Comparison of ENCODE assay signal across 8 cellular contexts in genomic region chr15:88638626-88639372, GRCh38. TPM values are rescaled to one million over a fixed set of nuclear protein-coding genes. Genes with fewer than 3 reads are reported as not detected.
DNase-seq lines count a peak whose midpoint lies in the region; ATAC-seq and TF ChIP-seq lines count a peak whose summit lies in the region.

ISG20 (plus strand) TSS chr15:88639016; CDS start chr15:88639367, 351 bp downstream.

- WGBS in neuronal stem cell (ENCODE audit: extremely low coverage in 2 of 2, insufficient read length in 2 of 2, insufficient replicate concordance in 1 of 2), 2 donors, result no CpG with 5 or more reads among the region's 27 CpGs

- H3K4me1 ChIP-seq in foreskin keratinocyte (peaks cover 12% of the 10 kb centered on the region), neuronal stem cell (ENCODE audit: control insufficient read depth in 2 of 2, insufficient read depth in 1 of 2, low read depth in 1 of 2, low read length in 2 of 2) (peaks cover 0 to 14% of the 10 kb centered on the region in 2 donors), subcutaneous abdominal adipose tissue (ENCODE audit: control insufficient read depth in 5 of 5, insufficient read depth in 5 of 5, low read length in 5 of 5) (peaks cover 5 to 32% (median 21%) of the 10 kb centered on the region in 5 donors)

- no peak within 1 kb of the TSS for H3K4ac ChIP-seq in neuronal stem cell (ENCODE audit: low read length)

- H4K91ac ChIP-seq in neuronal stem cell (ENCODE audit: low read depth, low read length, poor library complexity), result no peak within 1 kb of the TSS

- H3K9ac ChIP-seq in neuronal stem cell (ENCODE audit: low read depth, low read length, poor library complexity), result peak within 1 kb of the TSS; percentile 24
- H3K9ac ChIP-seq in subcutaneous abdominal adipose tissue (ENCODE audit: low read length in 5 of 5), result peak within 1 kb of the TSS; percentile 44 to 76 (median 60)

- TF ChIP-seq CTCF in foreskin keratinocyte (conservative IDR thresholded peaks at IDR 0.05), result peak; percentile 87

- H3K79me1 ChIP-seq in neuronal stem cell (ENCODE audit: low read depth, low read length), result no peaks in the 10 kb centered on the region

- H3K9me3 ChIP-seq in KOPT-K1 (ENCODE audit: insufficient read depth, low read length, poor library complexity, severe bottlenecking) (no peaks in the 10 kb centered on the region), neuronal stem cell (replicated peaks in 1 of 2; ENCODE audit: control insufficient read depth in 2 of 2, insufficient read depth in 1 of 2, low read depth in 1 of 2, low read length in 2 of 2) (no peaks in the 10 kb centered on the region), subcutaneous abdominal adipose tissue (ENCODE audit: control insufficient read depth in 5 of 5, low read length in 5 of 5) (no peaks in the 10 kb centered on the region)

- H3K14ac ChIP-seq in neuronal stem cell (ENCODE audit: low read length), result peak within 1 kb of the TSS; percentile 67

- ATAC-seq in GM21825 (IDR thresholded peaks at IDR 0.05; ENCODE audit: unreplicated experiment) (peak; percentile 63), foreskin keratinocyte (peak; percentile 97)

- H3K23ac ChIP-seq in neuronal stem cell (ENCODE audit: low read depth, low read length, poor library complexity), result peak within 1 kb of the TSS; percentile 75

- peak; percentile 96 for DNase-seq in ELF-1 (ENCODE audit: low read depth, low spot score)
- peak; percentile 95 for DNase-seq in SIG-M5 treated with dmso at 0.1 percent for 504 hours (lab: John Stamatoyannopoulos, UW; ENCODE audit: unreplicated experiment)
- peak; percentile 95 for DNase-seq in activated gamma-delta T cell treated with Interleukin-2 at 50 U/mL for 16 hours
- DNase-seq in foreskin keratinocyte, result peak; percentile 97 to 98
- peak; percentile 49 for DNase-seq in neuronal stem cell (ENCODE audit: low spot score)

- H4K8ac ChIP-seq in neuronal stem cell (ENCODE audit: low read depth, low read length), result peak within 1 kb of the TSS; percentile 92

- peak within 1 kb of the TSS; percentile 91 for H3K18ac ChIP-seq in neuronal stem cell (ENCODE audit: low read length)

- peaks cover 19% of the 10 kb centered on the region for H3K36me3 ChIP-seq in KOPT-K1 (ENCODE audit: insufficient read depth, low read length)
- peaks cover 6 to 23% of the 10 kb centered on the region in 2 donors for H3K36me3 ChIP-seq in neuronal stem cell (replicated peaks in 1 of 2; ENCODE audit: control insufficient read depth in 2 of 2, insufficient read depth in 2 of 2, low read length in 2 of 2)
- peaks cover 0 to 4% (median 0%) of the 10 kb centered on the region in 5 donors for H3K36me3 ChIP-seq in subcutaneous abdominal adipose tissue (ENCODE audit: control insufficient read depth in 5 of 5, insufficient read depth in 5 of 5, low read length in 5 of 5)

- H3K27me3 ChIP-seq in foreskin keratinocyte (no peaks in the 10 kb centered on the region), neuronal stem cell (ENCODE audit: control insufficient read depth in 3 of 3, insufficient read depth in 3 of 3, low read depth in 1 of 3, low read length in 3 of 3) (no peaks in the 10 kb centered on the region), subcutaneous abdominal adipose tissue (ENCODE audit: control insufficient read depth in 5 of 5, insufficient read depth in 4 of 5, low read length in 5 of 5) (peaks cover 0 to 4% (median 0%) of the 10 kb centered on the region in 5 donors)

- H3K4me2 ChIP-seq in neuronal stem cell (ENCODE audit: insufficient read depth, low read length, poor library complexity, severe bottlenecking), result no peak within 1 kb of the TSS

- no peak within 1 kb of the TSS for H2BK12ac ChIP-seq in neuronal stem cell (ENCODE audit: low read length)

- H3K4me3 ChIP-seq in neuronal stem cell (ENCODE audit: low read length in 2 of 2) (no peak within 1 kb of the TSS), subcutaneous abdominal adipose tissue (ENCODE audit: low read depth in 1 of 5, low read length in 5 of 5) (peak within 1 kb of the TSS; percentile 39 to 71 (median 69))

- H3K27ac ChIP-seq in KOPT-K1 (ENCODE audit: low read depth, low read length, poor library complexity, severe bottlenecking) (peak within 1 kb of the TSS; percentile 68), foreskin keratinocyte (peak within 1 kb of the TSS; percentile 99), neuronal stem cell (replicated peaks; ENCODE audit: low read length) (peak within 1 kb of the TSS; percentile 0), subcutaneous abdominal adipose tissue (ENCODE audit: low read depth, low read length) (peak within 1 kb of the TSS; percentile 87)

- peak within 1 kb of the TSS; percentile 82 for H2AK5ac ChIP-seq in neuronal stem cell (ENCODE audit: low read depth, low read length)

- peak within 1 kb of the TSS; percentile 82 for H2AFZ ChIP-seq in neuronal stem cell (ENCODE audit: low read length)

- peak within 1 kb of the TSS; percentile 15 for H2BK15ac ChIP-seq in neuronal stem cell (ENCODE audit: low read length)

- H2BK120ac ChIP-seq in neuronal stem cell (ENCODE audit: low read depth, low read length), result peak within 1 kb of the TSS; percentile 78

- no peak within 1 kb of the TSS for H2BK5ac ChIP-seq in neuronal stem cell (ENCODE audit: low read length)

RNA-seq across cellular contexts. Expression of gene ISG20, which starts in this region (rescaled TPM):
- 8.3 and 15.2 TPM in 2 replicates for total RNA-seq in foreskin keratinocyte
- 14.6 and 24.8 TPM in 2 replicates for polyA plus RNA-seq in foreskin keratinocyte
- polyA plus RNA-seq in neuronal stem cell (2013, experiment 1 of 2), result 2.1 TPM
- polyA plus RNA-seq in neuronal stem cell (2013, experiment 2 of 2), result 1.6 TPM

Comparison
In these comparisons a context has a peak if more than half of its experiments do, and no peak if none do; other contexts are left out.
1. H3K27ac ChIP-seq: peak in every context shown above with its lines; median percentile 99 in foreskin keratinocyte; 87 in subcutaneous abdominal adipose tissue; 68 in KOPT-K1; 0 in neuronal stem cell.
2. H3K4me3 ChIP-seq: peak in subcutaneous abdominal adipose tissue (5 of 5); none in neuronal stem cell (0 of 2).
3. Peak in every context shown above with its lines, with median percentiles within 50 percentile points of each other: DNase-seq.